Comparison of ENCODE assay signal across 24 cellular contexts in genomic region chr1:77057994-77058585, GRCh38.
"Had no signal": no experiment of that assay in that cellular context is flagged by ENCODE, and none has a peak within 500 bp of the region (broad histone marks: within the 10 kb centered on the region; RNA-seq: fewer than 3 reads in every experiment).

No MANE protein-coding gene starts in this region.

- H3K27me3 Mint-ChIP-seq: activated CD8-positive, alpha-beta T cell treated with anti-CD3 and anti-CD28 coated beads for 36 hours had no signal

- H3K4me3 Mint-ChIP-seq: activated CD4-positive, alpha-beta T cell treated with anti-CD3 and anti-CD28 coated beads, Interleukin-2, amount 10 ng/mL, durations not matched to agents 7 days and 5 days; activated CD8-positive, alpha-beta memory T cell treated with anti-CD3 and anti-CD28 coated beads, Interleukin-2, amount 10 ng/mL, durations not matched to agents 7 days and 5 days; activated CD8-positive, alpha-beta T cell treated with anti-CD3 and anti-CD28 coated beads for 36 hours; activated naive CD4-positive, alpha-beta T cell treated with anti-CD3 and anti-CD28 coated beads, Interleukin-2, amount 10 ng/mL, durations not matched to agents 7 days and 5 days; naive B cell; stimulated activated memory B cell treated with anti-CD40 and anti-IgM and Interleukin-4, amounts not matched to agents 10 μg/mL and 1 μg/mL and 100 μg/mL, for 72 hours had no signal

- H3K9me3 ChIP-seq: body of pancreas, left lung, testis, uterus had no signal

- H3K4me2 ChIP-seq: smooth muscle cell had no signal

- H3K4me3 ChIP-seq: body of pancreas, cardiac muscle cell, left lung, lung, sigmoid colon, smooth muscle cell, testis, uterus had no signal

- H3K27ac ChIP-seq: body of pancreas, cardiac muscle cell, foreskin keratinocyte, left lung, sigmoid colon, testis, uterus had no signal

- H3K4me1 ChIP-seq: body of pancreas, left lung, sigmoid colon, testis, uterus had no signal

- ATAC-seq: activated CD4-positive, CD25-positive, alpha-beta regulatory T cell treated with anti-CD3 and anti-CD28 coated beads, Interleukin-2, amount 50 U/mL, for 24 hours; activated CD8-positive, alpha-beta memory T cell treated with anti-CD3 and anti-CD28 coated beads, Interleukin-2, amount 10 ng/mL, durations not matched to agents 7 days and 5 days; activated CD8-positive, alpha-beta T cell treated with anti-CD3 and anti-CD28 coated beads for 36 hours; body of pancreas; foreskin keratinocyte; left lung; stimulated activated memory B cell treated with anti-CD40 and anti-IgM and Interleukin-4, amounts not matched to agents 10 μg/mL and 1 μg/mL and 100 μg/mL, for 72 hours had no signal

- DNase-seq: activated CD4-positive, alpha-beta T cell treated with anti-CD3 and anti-CD28 coated beads, Interleukin-2, amount 10 ng/mL, durations not matched to agents 7 days and 5 days; activated CD8-positive, alpha-beta memory T cell treated with anti-CD3 and anti-CD28 coated beads, Interleukin-2, amount 10 ng/mL, durations not matched to agents 7 days and 5 days; activated CD8-positive, alpha-beta T cell treated with anti-CD3 and anti-CD28 coated beads for 36 hours; activated effector memory CD4-positive, alpha-beta T cell treated with anti-CD3 and anti-CD28 coated beads, Interleukin-2, amount 50 U/mL, for 16 hours; activated naive CD4-positive, alpha-beta T cell treated with anti-CD3 and anti-CD28 coated beads, Interleukin-2, amount 10 ng/mL, durations not matched to agents 7 days and 5 days; activated T-cell treated with anti-CD3 and anti-CD28 coated beads for 4 hours; anterior cingulate cortex; body of pancreas; effector CD4-positive, alpha-beta T cell; erythroblast; foreskin keratinocyte; kidney glomerular epithelial cell; left lung; naive B cell; sigmoid colon; stimulated activated CD4-positive, alpha-beta T cell treated with anti-CD3 and anti-CD28 coated beads, Interleukin-15, amount 100 ng/mL, for 24 hours; testis; trophoblast cell; uterus had no signal

- H3K27me3 ChIP-seq: body of pancreas, cardiac muscle cell, foreskin keratinocyte, left lung, sigmoid colon, testis, uterus had no signal

- H3K27ac Mint-ChIP-seq: activated CD4-positive, alpha-beta T cell treated with anti-CD3 and anti-CD28 coated beads, Interleukin-2, amount 10 ng/mL, durations not matched to agents 7 days and 5 days; activated CD8-positive, alpha-beta memory T cell treated with anti-CD3 and anti-CD28 coated beads, Interleukin-2, amount 10 ng/mL, durations not matched to agents 7 days and 5 days; activated CD8-positive, alpha-beta T cell treated with anti-CD3 and anti-CD28 coated beads for 36 hours; activated naive CD4-positive, alpha-beta T cell treated with anti-CD3 and anti-CD28 coated beads, Interleukin-2, amount 10 ng/mL, durations not matched to agents 7 days and 5 days; naive B cell; stimulated activated memory B cell treated with anti-CD40 and anti-IgM and Interleukin-4, amounts not matched to agents 10 μg/mL and 1 μg/mL and 100 μg/mL, for 72 hours had no signal

- H3K9me3 Mint-ChIP-seq: activated CD4-positive, alpha-beta T cell treated with anti-CD3 and anti-CD28 coated beads, Interleukin-2, amount 10 ng/mL, durations not matched to agents 7 days and 5 days; activated CD8-positive, alpha-beta T cell treated with anti-CD3 and anti-CD28 coated beads for 36 hours; activated naive CD4-positive, alpha-beta T cell treated with anti-CD3 and anti-CD28 coated beads, Interleukin-2, amount 10 ng/mL, durations not matched to agents 7 days and 5 days; naive B cell; stimulated activated memory B cell treated with anti-CD40 and anti-IgM and Interleukin-4, amounts not matched to agents 10 μg/mL and 1 μg/mL and 100 μg/mL, for 72 hours had no signal

- H3K36me3 Mint-ChIP-seq: activated CD8-positive, alpha-beta memory T cell treated with anti-CD3 and anti-CD28 coated beads, Interleukin-2, amount 10 ng/mL, durations not matched to agents 7 days and 5 days; activated naive CD4-positive, alpha-beta T cell treated with anti-CD3 and anti-CD28 coated beads, Interleukin-2, amount 10 ng/mL, durations not matched to agents 7 days and 5 days; naive B cell; stimulated activated memory B cell treated with anti-CD40 and anti-IgM and Interleukin-4, amounts not matched to agents 10 μg/mL and 1 μg/mL and 100 μg/mL, for 72 hours had no signal

- H3K4me1 Mint-ChIP-seq: activated CD4-positive, alpha-beta T cell treated with anti-CD3 and anti-CD28 coated beads, Interleukin-2, amount 10 ng/mL, durations not matched to agents 7 days and 5 days; activated CD8-positive, alpha-beta memory T cell treated with anti-CD3 and anti-CD28 coated beads, Interleukin-2, amount 10 ng/mL, durations not matched to agents 7 days and 5 days; activated naive CD4-positive, alpha-beta T cell treated with anti-CD3 and anti-CD28 coated beads, Interleukin-2, amount 10 ng/mL, durations not matched to agents 7 days and 5 days; naive B cell; stimulated activated memory B cell treated with anti-CD40 and anti-IgM and Interleukin-4, amounts not matched to agents 10 μg/mL and 1 μg/mL and 100 μg/mL, for 72 hours had no signal

- H3K36me3 ChIP-seq: cardiac muscle cell, left lung, sigmoid colon, uterus had no signal
